25 cellular contexts compared by ENCODE assay signal in genomic region chr5:159385994-159386711, GRCh38. TPM values are rescaled to one million over a fixed set of nuclear protein-coding genes. Genes with fewer than 3 reads are reported as not detected.
"Had no signal": no experiment of that assay in that cellular context is flagged by ENCODE, and none has a peak within 500 bp of the region (broad histone marks: within the 10 kb centered on the region; RNA-seq: fewer than 3 reads in every experiment).

No MANE protein-coding gene starts in this region.

- H3K27ac ChIP-seq: brain microvascular endothelial cell, left lung, transverse colon had no signal

- H3K27ac Mint-ChIP-seq: activated CD8-positive, alpha-beta memory T cell treated with anti-CD3 and anti-CD28 coated beads, Interleukin-2, amount 10 ng/mL, durations not matched to agents 7 days and 5 days; activated CD8-positive, alpha-beta T cell treated with anti-CD3 and anti-CD28 coated beads for 36 hours; naive thymus-derived CD8-positive, alpha-beta T cell; progenitor cell of endocrine pancreas; stimulated activated naive B cell treated with anti-CD40 and anti-IgM and Interleukin-4, amounts not matched to agents 10 μg/mL and 1 μg/mL and 100 μg/mL, for 72 hours had no signal

- H3K4me1 ChIP-seq: left lung, transverse colon had no signal

- H3K27me3 ChIP-seq: brain microvascular endothelial cell, left lung, transverse colon had no signal

- H3K4me3 ChIP-seq: left lung, lung, transverse colon had no signal

- H3K36me3 ChIP-seq: brain microvascular endothelial cell, left lung, transverse colon had no signal

- H3K27me3 Mint-ChIP-seq: progenitor cell of endocrine pancreas had no signal

- H3K4me1 Mint-ChIP-seq: naive thymus-derived CD8-positive, alpha-beta T cell; stimulated activated naive B cell treated with anti-CD40 and anti-IgM and Interleukin-4, amounts not matched to agents 10 μg/mL and 1 μg/mL and 100 μg/mL, for 72 hours had no signal

- DNase-seq: activated CD8-positive, alpha-beta memory T cell treated with anti-CD3 and anti-CD28 coated beads, Interleukin-2, amount 10 ng/mL, durations not matched to agents 7 days and 5 days; activated CD8-positive, alpha-beta T cell treated with anti-CD3 and anti-CD28 coated beads for 36 hours; activated effector memory CD4-positive, alpha-beta T cell treated with anti-CD3 and anti-CD28 coated beads, Interleukin-2, amount 50 U/mL, for 16 hours; activated naive CD4-positive, alpha-beta T cell treated with anti-CD3 and anti-CD28 coated beads, Interleukin-2, amount 50 U/mL, for 16 hours; activated T-cell treated with anti-CD3 and anti-CD28 coated beads for 4 hours; aorta; brain microvascular endothelial cell; caudate nucleus; effector memory CD4-positive, alpha-beta T cell; foreskin melanocyte; left lung; naive thymus-derived CD8-positive, alpha-beta T cell; retina; stimulated activated CD4-positive, alpha-beta T cell treated with anti-CD3 and anti-CD28 coated beads, Interleukin-2, amount 100 ng/mL, for 48 hours; stimulated activated CD8-positive, alpha-beta memory T cell treated with anti-CD3 and anti-CD28 coated beads, Interleukin-4, amount 100 ng/mL, for 48 hours; stimulated activated naive B cell treated with anti-CD40 and anti-IgM and Interleukin-4, amounts not matched to agents 10 μg/mL and 1 μg/mL and 100 μg/mL, for 72 hours; transverse colon had no signal

- H3K4me3 Mint-ChIP-seq: activated CD8-positive, alpha-beta memory T cell treated with anti-CD3 and anti-CD28 coated beads, Interleukin-2, amount 10 ng/mL, durations not matched to agents 7 days and 5 days; activated CD8-positive, alpha-beta T cell treated with anti-CD3 and anti-CD28 coated beads for 36 hours; naive thymus-derived CD8-positive, alpha-beta T cell; stimulated activated naive B cell treated with anti-CD40 and anti-IgM and Interleukin-4, amounts not matched to agents 10 μg/mL and 1 μg/mL and 100 μg/mL, for 72 hours had no signal

- ATAC-seq: activated CD8-positive, alpha-beta memory T cell treated with anti-CD3 and anti-CD28 coated beads, Interleukin-2, amount 10 ng/mL, durations not matched to agents 7 days and 5 days; activated CD8-positive, alpha-beta T cell treated with anti-CD3 and anti-CD28 coated beads for 36 hours; left lung; naive thymus-derived CD8-positive, alpha-beta T cell had no signal

RNA-seq across cellular contexts. Expression of gene IL12B, which starts 55.9 kb away (rescaled TPM):
- total RNA-seq: activated CD8-positive, alpha-beta T cell treated with anti-CD3 and anti-CD28 coated beads for 36 hours; aorta; dermis microvascular lymphatic vessel endothelial cell; kidney epithelial cell; left lung; mesenteric fat pad; mucosa of gallbladder; naive thymus-derived CD8-positive, alpha-beta T cell; osteocyte; progenitor cell of endocrine pancreas; temporal lobe; transverse colon had no signal
